8 cellular contexts compared by ENCODE assay signal in the genomic region with DNA sequence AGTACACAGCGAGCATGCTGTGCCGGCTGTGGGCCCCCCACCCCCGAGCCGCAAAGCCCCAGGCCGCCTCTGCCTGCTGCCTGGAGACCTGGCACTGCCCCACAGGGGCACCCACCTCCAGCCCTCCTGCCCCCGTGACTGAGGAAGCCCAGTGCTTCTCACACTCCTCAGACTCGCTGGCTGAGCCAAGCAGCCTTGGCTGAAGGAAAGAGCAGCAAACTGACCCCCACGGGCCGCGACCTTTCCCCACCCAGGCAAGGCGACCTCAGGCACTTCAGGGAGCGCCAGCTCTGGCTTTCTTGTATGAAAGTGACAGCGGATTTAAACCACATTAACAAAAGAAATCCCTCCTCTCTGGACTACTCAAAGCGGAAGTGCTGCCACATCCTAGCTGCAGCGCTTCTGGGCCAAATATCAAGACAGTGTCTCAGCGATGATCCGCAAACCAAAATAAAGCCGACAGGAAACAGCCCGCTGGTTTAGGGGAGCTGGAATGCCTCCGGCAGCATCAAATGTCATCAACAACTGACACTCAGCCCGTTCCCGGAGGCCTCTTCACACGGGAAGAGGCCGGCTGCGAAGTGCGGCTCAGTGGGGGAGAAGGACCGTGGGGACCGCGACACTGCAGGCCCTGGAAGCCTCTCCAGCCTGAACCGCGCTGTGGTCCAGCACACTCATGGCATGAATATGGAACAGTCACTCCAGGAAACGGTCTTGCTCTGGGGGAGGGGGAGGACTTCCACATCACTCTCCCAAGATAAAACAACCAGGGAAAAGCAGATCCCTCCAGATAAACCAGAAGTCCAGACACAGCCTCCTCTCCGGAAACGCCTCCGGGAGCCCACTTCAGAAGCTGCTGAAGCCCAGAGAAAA. TPM values are rescaled to one million over a fixed set of nuclear protein-coding genes. Genes with fewer than 3 reads are reported as not detected.
DNase-seq lines count a peak whose midpoint lies in the region; ATAC-seq, FAIRE-seq and TF ChIP-seq lines count a peak whose summit lies in the region.

No MANE protein-coding gene starts in this region.

- TSS peak; percentile 27 for BruUV-seq in A673 (replicated peaks; lab: Mats Ljungman, UMichigan)

- H3K27ac ChIP-seq in A673 (ENCODE audit: low read depth, low read length, poor library complexity, severe bottlenecking) = peak overlapping the region; percentile 94
- H3K27ac ChIP-seq in ectodermal cell (ENCODE audit: insufficient read depth, low read depth, low read length, poor library complexity, severe bottlenecking) = no peak overlapping the region

- no peak for TF ChIP-seq CTCF in A673 (conservative IDR thresholded peaks at IDR 0.05; ENCODE audit: low read depth, low read length)

- peaks cover 63% of the 10 kb centered on the region for H3K4me1 Mint-ChIP-seq in stimulated activated naive CD8-positive, alpha-beta T cell treated with anti-CD3 and anti-CD28 coated beads, Interleukin-15, amount 100 ng/mL, for 72 hours

- H3K4me1 ChIP-seq in A673 (ENCODE audit: insufficient read depth, low read length, poor library complexity, severe bottlenecking) (peaks cover 43% of the 10 kb centered on the region), ectodermal cell (ENCODE audit: control insufficient read depth, insufficient read depth, low read length) (peaks cover 47% of the 10 kb centered on the region)

- H3K27me3 ChIP-seq in A673 (replicated peaks; ENCODE audit: insufficient read depth, low read depth, low read length, poor library complexity) (no peaks in the 10 kb centered on the region), ectodermal cell (ENCODE audit: control insufficient read depth, insufficient read depth, low read length, poor library complexity, severe bottlenecking) (peaks cover 26% of the 10 kb centered on the region)

- CTCF ChIA-PET in A673 (lab: Charles Lee) = no interaction called here

- H3K9me3 Mint-ChIP-seq in stimulated activated naive CD8-positive, alpha-beta T cell treated with anti-CD3 and anti-CD28 coated beads, Interleukin-15, amount 100 ng/mL, for 72 hours = peaks cover 5 to 9% of the 10 kb centered on the region in 2 donors

- DNase-seq in A673 (ENCODE audit: low spot score) (peak; percentile 98), GM18507 (ENCODE audit: extremely low spot score, insufficient read length, low read depth) (no peak), NCI-H187 treated with DMSO at 0.1 percent for 48 hours (lab: John Stamatoyannopoulos, UW) (peak; percentile 71), lung microvascular endothelial cell (ENCODE audit: low read depth in 2 of 2) (peak; percentile 75 to 86)
- DNase-seq in activated CD4-positive, alpha-beta T cell treated with anti-CD3 and anti-CD28 coated beads for 1 hour = peak; percentile 31
- DNase-seq in stimulated activated naive CD8-positive, alpha-beta T cell treated with anti-CD3 and anti-CD28 coated beads, Interleukin-15, amount 100 ng/mL, for 72 hours = peak; percentile 50 to 73

- no peaks in the 10 kb centered on the region for H3K27me3 Mint-ChIP-seq in stimulated activated naive CD8-positive, alpha-beta T cell treated with anti-CD3 and anti-CD28 coated beads, Interleukin-15, amount 100 ng/mL, for 72 hours

- H3K36me3 ChIP-seq in A673 (ENCODE audit: insufficient read depth, low read length, poor library complexity, severe bottlenecking) (no peaks in the 10 kb centered on the region), ectodermal cell (ENCODE audit: control insufficient read depth, insufficient read depth, low read length) (no peaks in the 10 kb centered on the region)

- 12 to 13% methylated on average over 35 of the region's 35 CpGs for WGBS in ectodermal cell, 2 experiments

- FAIRE-seq in GM18507 (lab: Jason Lieb, UNC) = peak; percentile 91

- peak; percentile 55 for ATAC-seq in stimulated activated naive CD8-positive, alpha-beta T cell treated with anti-CD3 and anti-CD28 coated beads, Interleukin-15, amount 100 ng/mL, for 72 hours
- ATAC-seq in GM18519 (IDR thresholded peaks at IDR 0.05; ENCODE audit: low FRiP score, unreplicated experiment) = no peak

- H3K27ac Mint-ChIP-seq in stimulated activated naive CD8-positive, alpha-beta T cell treated with anti-CD3 and anti-CD28 coated beads, Interleukin-15, amount 100 ng/mL, for 72 hours = peak overlapping the region; percentile 97

- POLR2A ChIA-PET in A673 (lab: Charles Lee; ENCODE audit: low non-redundant PET) = no interaction called here

- intact Hi-C loops in A673 (cut with micrococcal nuclease; ENCODE audit: unreplicated experiment) = loop anchor here (5.0 kb wide), 1 partner anchor 96 kb away; no protein-coding TSS in a partner anchor

- H3K4me3 Mint-ChIP-seq in stimulated activated naive CD8-positive, alpha-beta T cell treated with anti-CD3 and anti-CD28 coated beads, Interleukin-15, amount 100 ng/mL, for 72 hours = peak overlapping the region; percentile 98 to 100

- H3K9me3 ChIP-seq in A673 (ENCODE audit: low read depth, low read length, poor library complexity, severe bottlenecking) = no peaks in the 10 kb centered on the region
- no peaks in the 10 kb centered on the region for H3K9me3 ChIP-seq in ectodermal cell (ENCODE audit: control insufficient read depth, low read length)

- H3K4me3 ChIP-seq in A673 (ENCODE audit: low read depth, low read length, poor library complexity, severe bottlenecking) (peak overlapping the region; percentile 90), ectodermal cell (ENCODE audit: insufficient read depth, low read depth, low read length) (peak overlapping the region; percentile 61)

RNA-seq across cellular contexts. Expression of a gene that starts 1.5 kb away (rescaled TPM):
- 22.1 and 24.1 TPM in 2 replicates for total RNA-seq in A673 (2021)
- polyA plus RNA-seq in ectodermal cell (2013, experiment 1 of 4) = 10.6 TPM
- 11.1 TPM for polyA plus RNA-seq in ectodermal cell (2013, experiment 2 of 4)
- 11.0 TPM for polyA plus RNA-seq in ectodermal cell (2013, experiment 3 of 4)
- polyA plus RNA-seq in ectodermal cell (2013, experiment 4 of 4) = 11.8 TPM
- 25.4 and 25.5 TPM in 2 replicates for total RNA-seq in lung microvascular endothelial cell

RNA-seq across cellular contexts. Expression of a gene that starts 48.1 kb away (rescaled TPM):
- total RNA-seq in A673 (2021) (not detected in 2 replicates), lung microvascular endothelial cell (not detected in 2 replicates)
- not detected for polyA plus RNA-seq in ectodermal cell (2013, experiment 1 of 4)
- not detected for polyA plus RNA-seq in ectodermal cell (2013, experiment 2 of 4)
- not detected for polyA plus RNA-seq in ectodermal cell (2013, experiment 3 of 4)
- polyA plus RNA-seq in ectodermal cell (2013, experiment 4 of 4) = not detected
